ENCODE assay signal across 1 cellular context in genomic region chr2:230712443-230713330, GRCh38.
TF ChIP-seq lines count a peak whose summit lies in the region.

TSS of gene CAB39 (plus strand) at chr2:230712842. CDS start at chr2:230760002, 47,160 bp downstream.

TF ChIP-seq in GM12878, 131 proteins besides CTCF, POLR2A, EP300 and RAD21 (continued from another document and continues in another):
- no peak for TF ChIP-seq PRDM15 (CRISPR knock-in tag; IDR thresholded peaks at IDR 0.05)
- TF ChIP-seq CEBPB (IDR thresholded peaks at IDR 0.05; ENCODE audit: borderline replicate concordance in 1 of 2, low read depth in 2 of 2, low read length in 2 of 2), result no peak
- no peak for TF ChIP-seq SUPT20H (IDR thresholded peaks at IDR 0.05; ENCODE audit: borderline replicate concordance, control insufficient read depth, low read depth, low read length)
- TF ChIP-seq ESRRA (IDR thresholded peaks at IDR 0.05; ENCODE audit: low read length), result no peak
- TF ChIP-seq EGR1 (IDR thresholded peaks at IDR 0.05; ENCODE audit: borderline replicate concordance in 1 of 2, low read depth in 2 of 2, low read length in 2 of 2), result peak in 1 of 2 experiments; percentile 78; a peak in 2 of 3 replicates
- TF ChIP-seq E2F4 (IDR thresholded peaks at IDR 0.05; ENCODE audit: low read depth, low read length), result peak; percentile 35; the same call in 1 of the 2 replicates
- TF ChIP-seq HDGF (IDR thresholded peaks at IDR 0.05), result no peak
- TF ChIP-seq POLR2AphosphoS5 (IDR thresholded peaks at IDR 0.05; ENCODE audit: low read length), result peak; percentile 72; the same call in 1 of the 2 replicates
- no peak for TF ChIP-seq NFXL1 (IDR thresholded peaks at IDR 0.05; ENCODE audit: borderline replicate concordance)
- 0 out of 2 replicates have a peak, but pooled peaks have one; percentile 41 for TF ChIP-seq TCF3 (IDR thresholded peaks at IDR 0.05; ENCODE audit: borderline replicate concordance, insufficient read depth, low read depth, low read length)
- TF ChIP-seq TBL1XR1 (IDR thresholded peaks at IDR 0.05; ENCODE audit: low read depth, low read length), result peak; percentile 32; the same call in 1 of the 2 replicates
- peak; percentile 98 for TF ChIP-seq IKZF1 (conservative IDR thresholded peaks at IDR 0.05)
- TF ChIP-seq RUNX3 (IDR thresholded peaks at IDR 0.05; ENCODE audit: low read length), result peak; percentile 72
- TF ChIP-seq STAT1 (conservative IDR thresholded peaks at IDR 0.05), result peak; percentile 83
- TF ChIP-seq FOS (IDR thresholded peaks at IDR 0.05; ENCODE audit: borderline replicate concordance, extremely low read depth, insufficient read length), result no peak
- no peak for TF ChIP-seq RFX5 (IDR thresholded peaks at IDR 0.05; ENCODE audit: low read depth, low read length)
- TF ChIP-seq BCL11A (IDR thresholded peaks at IDR 0.05; ENCODE audit: low read depth, low read length), result no peak
- no peak for TF ChIP-seq JUNB (IDR thresholded peaks at IDR 0.05)
- 0 out of 2 replicates have a peak, but pooled peaks have one; percentile 69 for TF ChIP-seq PML (IDR thresholded peaks at IDR 0.05; ENCODE audit: low read length)
- peak; percentile 80 for TF ChIP-seq CREB1 (IDR thresholded peaks at IDR 0.05; ENCODE audit: low read depth)
- peak; percentile 73 for TF ChIP-seq YY1 (IDR thresholded peaks at IDR 0.05; ENCODE audit: low read depth, low read length)
- TF ChIP-seq SUZ12 (IDR thresholded peaks at IDR 0.05; ENCODE audit: unreplicated experiment), result no peak
- peak; percentile 16 for TF ChIP-seq E4F1 (IDR thresholded peaks at IDR 0.05; ENCODE audit: borderline replicate concordance, partially characterized antibody)
- TF ChIP-seq SMAD1 (IDR thresholded peaks at IDR 0.05; ENCODE audit: low read depth, partially characterized antibody), result peak; percentile 31
- TF ChIP-seq ZNF622 (IDR thresholded peaks at IDR 0.05), result no peak
- TF ChIP-seq MXI1 (IDR thresholded peaks at IDR 0.05; ENCODE audit: low read depth, low read length), result peak; percentile 27
- TF ChIP-seq CBFB (IDR thresholded peaks at IDR 0.05; ENCODE audit: low read depth), result peak; percentile 35; the same call in 1 of the 2 replicates
- 0 out of 2 replicates have a peak, but pooled peaks have one; percentile 21 for TF ChIP-seq MEF2A (IDR thresholded peaks at IDR 0.05; ENCODE audit: insufficient read depth, low read depth, low read length)
- TF ChIP-seq HDAC2 (IDR thresholded peaks at IDR 0.05), result no peak
- TF ChIP-seq DPF2 (IDR thresholded peaks at IDR 0.05), result peak; percentile 71
- TF ChIP-seq KAT2A (conservative IDR thresholded peaks at IDR 0.05; ENCODE audit: control insufficient read depth, low read depth, low read length), result no peak
- TF ChIP-seq E2F8 (IDR thresholded peaks at IDR 0.05; ENCODE audit: low read depth, partially characterized antibody), result no peak
- TF ChIP-seq HDAC6 (IDR thresholded peaks at IDR 0.05; ENCODE audit: unreplicated experiment), result no peak
- TF ChIP-seq ZNF24 (IDR thresholded peaks at IDR 0.05), result peak; percentile 86
- no peak for TF ChIP-seq CUX1 (IDR thresholded peaks at IDR 0.05; ENCODE audit: insufficient replicate concordance, low read depth, low read length)
- no peak for TF ChIP-seq GABPA (IDR thresholded peaks at IDR 0.05; ENCODE audit: low read depth)
- peak; percentile 91 for TF ChIP-seq ZNF687 (IDR thresholded peaks at IDR 0.05)
- TF ChIP-seq NR2C2 (IDR thresholded peaks at IDR 0.05; ENCODE audit: borderline replicate concordance, control insufficient read depth, insufficient read length, low read depth), result no peak
- no peak for TF ChIP-seq SREBF1 (IDR thresholded peaks at IDR 0.05; ENCODE audit: low read length)
- TF ChIP-seq MAX (IDR thresholded peaks at IDR 0.05; ENCODE audit: low read depth, low read length), result no peak; the same call in 1 of the 2 replicates
- TF ChIP-seq SIN3A (IDR thresholded peaks at IDR 0.05; ENCODE audit: low read depth, low read length), result 0 out of 2 replicates have a peak, but pooled peaks have one; percentile 28
